In genomic region chr1:29820401-29820800, GRCh38 we compare ENCODE assay signal across 23 cellular contexts.
"Had no signal": no experiment of that assay in that cellular context is flagged by ENCODE, and none has a peak within 500 bp of the region (broad histone marks: within the 10 kb centered on the region; RNA-seq: fewer than 3 reads in every experiment).

No MANE protein-coding gene starts in this region.

- H3K27ac ChIP-seq: gastrocnemius medialis, heart right ventricle, left ventricle myocardium inferior, neutrophil, stomach, thoracic aorta, transverse colon had no signal

- FAIRE-seq: keratinocyte, small intestine had no signal

- H3K4me1 Mint-ChIP-seq: central memory CD8-positive, alpha-beta T cell; naive thymus-derived CD4-positive, alpha-beta T cell; nephron progenitor cell had no signal

- H3K4me1 ChIP-seq: gastrocnemius medialis, heart right ventricle, left ventricle myocardium inferior, stomach, transverse colon had no signal

- H3K4me3 ChIP-seq: gastrocnemius medialis, heart right ventricle, left ventricle myocardium inferior, lung, stomach, thoracic aorta, transverse colon had no signal

- ATAC-seq: gastrocnemius medialis; heart right ventricle; left cardiac atrium; naive thymus-derived CD4-positive, alpha-beta T cell; right cardiac atrium had no signal

- H3K4me3 Mint-ChIP-seq: central memory CD8-positive, alpha-beta T cell; naive thymus-derived CD4-positive, alpha-beta T cell; nephron progenitor cell had no signal

- H3K9me3 Mint-ChIP-seq: central memory CD8-positive, alpha-beta T cell had no signal

- H3K36me3 Mint-ChIP-seq: naive thymus-derived CD4-positive, alpha-beta T cell had no signal

- H3K9me3 ChIP-seq: gastrocnemius medialis, neutrophil, thoracic aorta, transverse colon had no signal

- H3K36me3 ChIP-seq: gastrocnemius medialis, heart right ventricle, left ventricle myocardium inferior, neutrophil, stomach, thoracic aorta, transverse colon had no signal

- H3K27ac Mint-ChIP-seq: naive thymus-derived CD4-positive, alpha-beta T cell; nephron progenitor cell had no signal

- DNase-seq: cortex of kidney; effector memory CD4-positive, alpha-beta T cell; gastrocnemius medialis; heart right ventricle; hypothalamus; left cardiac atrium; left ventricle myocardium inferior; mesendoderm; naive thymus-derived CD4-positive, alpha-beta T cell; nephron progenitor cell; posterior cingulate gyrus; right cardiac atrium; small intestine; stimulated activated CD4-positive, alpha-beta T cell treated with anti-CD3 and anti-CD28 coated beads, Interleukin-12 subunit alpha, Interleukin-12 subunit beta, amount 100 ng/mL, for 4 hours; stimulated activated naive CD4-positive, alpha-beta T cell; substantia nigra; transverse colon had no signal
